ENCODE assay signal across 8 cellular contexts in genomic region chr10:122435212-122435827, GRCh38. TPM values are rescaled to one million over a fixed set of nuclear protein-coding genes. Genes with fewer than 3 reads are reported as not detected.
DNase-seq lines count a peak whose midpoint lies in the region; ATAC-seq and TF ChIP-seq lines count a peak whose summit lies in the region.

No MANE protein-coding gene starts in this region.

- peaks cover 7% of the 10 kb centered on the region for H3K36me3 Mint-ChIP-seq in neural crest cell (ENCODE audit: low read depth)

- TF ChIP-seq CTCF in BE2C (IDR thresholded peaks at IDR 0.05; ENCODE audit: low read depth, low read length) (peak; percentile 45), epithelial cell of proximal tubule (conservative IDR thresholded peaks at IDR 0.05; ENCODE audit: low read depth, low read length) (peak; percentile 58), neural crest cell (conservative IDR thresholded peaks at IDR 0.05) (peak; percentile 93)

- H3K4me1 ChIP-seq in BE2C, result no peaks in the 10 kb centered on the region

- DNase-seq in BE2C (no peak), HT1080 (ENCODE audit: low read depth) (peak; percentile 28), RKO (ENCODE audit: low spot score) (peak; percentile 61), epithelial cell of proximal tubule (ENCODE audit: low read depth) (no peak), neural crest cell (ENCODE audit: low read depth, low spot score) (no peak), D341Med (ENCODE audit: low spot score) (no peak)
- no peak for DNase-seq in stimulated activated CD4-positive, alpha-beta T cell treated with anti-CD3 and anti-CD28 coated beads, Interleukin-4, amount 100 ng/mL, for 1 hour

- H3K4me1 Mint-ChIP-seq in neural crest cell, result no peaks in the 10 kb centered on the region

- peaks cover 2% of the 10 kb centered on the region for H3K9me3 Mint-ChIP-seq in neural crest cell

- no peak for ATAC-seq in activated CD4-positive, CD25-positive, alpha-beta regulatory T cell treated with anti-CD3 and anti-CD28 coated beads, Interleukin-2, amount 50 U/mL, for 24 hours

- H3K36me3 ChIP-seq in BE2C, result no peaks in the 10 kb centered on the region

- no peaks in the 10 kb centered on the region for H3K9me3 ChIP-seq in BE2C

- no peak overlapping the region for H3K4me3 Mint-ChIP-seq in neural crest cell

- H3K4me3 ChIP-seq in BE2C (ENCODE audit: low read depth, low read length) (no peak overlapping the region), epithelial cell of proximal tubule (ENCODE audit: low read depth, low read length) (no peak overlapping the region)

- H3K27ac Mint-ChIP-seq in neural crest cell (ENCODE audit: unreplicated experiment), result no peak overlapping the region

- H3K27me3 ChIP-seq in BE2C, result no peaks in the 10 kb centered on the region

- no peaks in the 10 kb centered on the region for H3K27me3 Mint-ChIP-seq in neural crest cell (ENCODE audit: low read depth)

RNA-seq across cellular contexts. Expression of gene ARMS2, which starts 19.1 kb away (rescaled TPM):
- polyA plus RNA-seq in BE2C (2012; ENCODE audit: insufficient read depth, insufficient read length, low read depth), result not detected
- total RNA-seq in HT1080 (2014; rRNA removed; shearing (Covaris generic)), result not detected in 2 replicates
- not detected in 2 replicates for polyA plus RNA-seq in HT1080 (2015; cell fraction: cytosol; rRNA removed)
- not detected in 2 replicates for polyA plus RNA-seq in HT1080 (2015; cell fraction: nucleus; rRNA removed)
- not detected in 2 replicates for total RNA-seq in epithelial cell of proximal tubule
- total RNA-seq in neural crest cell, result not detected in 2 replicates

RNA-seq across cellular contexts. Expression of gene HTRA1, which starts 26.0 kb away (rescaled TPM):
- not detected for polyA plus RNA-seq in BE2C (2012; ENCODE audit: insufficient read depth, insufficient read length, low read depth)
- 39.4 and 41.7 TPM in 2 replicates for total RNA-seq in HT1080 (2014; rRNA removed; shearing (Covaris generic))
- polyA plus RNA-seq in HT1080 (2015; cell fraction: cytosol; rRNA removed), result 48.5 and 58.7 TPM in 2 replicates
- 95.7 and 110 TPM in 2 replicates for polyA plus RNA-seq in HT1080 (2015; cell fraction: nucleus; rRNA removed)
- total RNA-seq in epithelial cell of proximal tubule (19.8 and 35.7 TPM in 2 replicates), neural crest cell (8.2 and 9.0 TPM in 2 replicates)

Comparison
In these comparisons a context has a peak if more than half of its experiments do, and no peak if none do; other contexts are left out.
1. DNase-seq: peak in HT1080 (single experiment) and RKO (single experiment); none in BE2C (single experiment), epithelial cell of proximal tubule (single experiment), neural crest cell (single experiment), D341Med (single experiment) and stimulated activated CD4-positive, alpha-beta T cell treated with anti-CD3 and anti-CD28 coated beads, Interleukin-4, amount 100 ng/mL, for 1 hour (single experiment).
2. Peak in every context shown above with its lines, with median percentiles within 50 percentile points of each other: CTCF ChIP-seq.